In the genomic region with DNA sequence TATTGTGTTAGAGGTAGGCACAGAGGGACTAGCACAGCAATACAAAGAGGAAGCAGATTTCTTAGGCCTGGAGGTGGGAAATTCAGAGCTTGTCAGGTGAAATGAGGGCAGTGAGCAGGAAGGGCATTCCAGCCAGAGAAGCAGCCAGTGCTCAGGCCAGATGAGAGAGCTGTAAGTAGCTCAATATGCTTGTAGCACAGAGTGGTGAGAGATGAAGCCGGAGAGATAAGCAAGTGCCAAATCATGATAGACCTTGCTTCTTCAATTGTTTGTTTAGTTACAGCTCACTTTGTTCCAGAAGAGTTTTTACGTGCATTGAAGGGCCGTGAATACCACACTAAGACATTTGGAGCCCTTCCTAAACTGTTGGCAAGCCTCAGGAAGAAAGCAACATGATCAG, we compare ENCODE assay signal across 26 cellular contexts. TPM values are rescaled to one million over a fixed set of nuclear protein-coding genes. Genes with fewer than 3 reads are reported as not detected.
DNase-seq lines count a peak whose midpoint lies in the region; ATAC-seq and TF ChIP-seq lines count a peak whose summit lies in the region.
"Had no signal": no experiment of that assay in that cellular context is flagged by ENCODE, and none has a peak within 500 bp of the region (broad histone marks: within the 10 kb centered on the region; RNA-seq: fewer than 3 reads in every experiment).

No MANE protein-coding gene starts in this region.

- H3K4me3 ChIP-seq in GM23248 (no peak overlapping the region), fibroblast of pulmonary artery (replicated peaks; ENCODE audit: low read depth, low read length) (no peak overlapping the region), retinal pigment epithelial cell (ENCODE audit: low read length) (no peak overlapping the region), Caco-2 (ENCODE audit: low read depth, low read length) (no peak overlapping the region), colonic mucosa (no peak overlapping the region), tibial artery (no peak overlapping the region)
- H3K4me3 ChIP-seq: SK-N-MC, thoracic aorta had no signal

- H3K27ac Mint-ChIP-seq in Caco-2 (ENCODE audit: unreplicated experiment), result no peak overlapping the region
- H3K27ac Mint-ChIP-seq: activated CD4-positive, alpha-beta T cell treated with anti-CD3 and anti-CD28 coated beads for 36 hours; activated T-cell treated with anti-CD3 and anti-CD28 coated beads, Interleukin-2, amount 50 U/mL, for 24 hours; naive thymus-derived CD8-positive, alpha-beta T cell had no signal

- CTCF ChIA-PET in Caco-2 (lab: Charles Lee), result no interaction called here

- H3K36me3 Mint-ChIP-seq in Caco-2 (ENCODE audit: insufficient read depth, unreplicated experiment), result no peaks in the 10 kb centered on the region
- H3K36me3 Mint-ChIP-seq: naive thymus-derived CD8-positive, alpha-beta T cell had no signal

- intact Hi-C loops in Caco-2 (cut with micrococcal nuclease; ENCODE audit: unreplicated experiment), result no loop called here
- intact Hi-C loops in colonic mucosa (cut with DNase I), result no loop called here
- intact Hi-C loops in tibial artery (cut with DNase I; ENCODE audit: low total_unique reads), result no loop called here

- H3K4me1 ChIP-seq in GM23248 (ENCODE audit: insufficient read depth), result peaks cover 5% of the 10 kb centered on the region; the same call in 1 of the 2 replicates
- H3K4me1 ChIP-seq in Caco-2, result peaks cover 21% of the 10 kb centered on the region
- no peaks in the 10 kb centered on the region for H3K4me1 ChIP-seq in colonic mucosa
- peaks cover 0 to 25% (median 0%) of the 10 kb centered on the region in 4 donors for H3K4me1 ChIP-seq in tibial artery

- peaks cover 31% of the 10 kb centered on the region for H3K9me3 Mint-ChIP-seq in Caco-2 (ENCODE audit: unreplicated experiment)
- H3K9me3 Mint-ChIP-seq: activated T-cell treated with anti-CD3 and anti-CD28 coated beads, Interleukin-2, amount 50 U/mL, for 24 hours had no signal

- no TSS peak for BruUV-seq in Caco-2 (replicated peaks; lab: Mats Ljungman, UMichigan)

- TF ChIP-seq CTCF in fibroblast of pulmonary artery (IDR thresholded peaks at IDR 0.05; ENCODE audit: low read length, missing control alignments), result no peak
- TF ChIP-seq CTCF in retinal pigment epithelial cell (conservative IDR thresholded peaks at IDR 0.05; ENCODE audit: low read depth, low read length), result no peak
- TF ChIP-seq CTCF in Caco-2 (IDR thresholded peaks at IDR 0.05; ENCODE audit: insufficient read depth in 1 of 2, low read depth in 1 of 2, low read length in 1 of 2, severe bottlenecking in 1 of 2, unreplicated experiment in 1 of 2), result no peak
- TF ChIP-seq CTCF in colonic mucosa (IDR thresholded peaks at IDR 0.05), result no peak
- TF ChIP-seq CTCF in tibial artery (IDR thresholded peaks at IDR 0.05), result no peak

- no peak for ATAC-seq in HG02588 (IDR thresholded peaks at IDR 0.05; ENCODE audit: unreplicated experiment)
- ATAC-seq: activated CD4-positive, alpha-beta T cell treated with anti-CD3 and anti-CD28 coated beads for 36 hours; left ventricle myocardium superior; naive thymus-derived CD8-positive, alpha-beta T cell; stimulated activated naive CD8-positive, alpha-beta T cell treated with anti-CD3 and anti-CD28 coated beads, Interleukin-15, Interleukin-2, amounts not matched to agents 100 U/mL and 50 U/mL, for 24 hours had no signal

- H3K9me3 ChIP-seq in GM23248 (ENCODE audit: low read depth) (no peaks in the 10 kb centered on the region), Caco-2 (no peaks in the 10 kb centered on the region), colonic mucosa (no peaks in the 10 kb centered on the region), tibial artery (no peaks in the 10 kb centered on the region)
- H3K9me3 ChIP-seq: thoracic aorta had no signal

- no peak overlapping the region for H3K4me2 ChIP-seq in GM23248 (ENCODE audit: unreplicated experiment)

- no peaks in the 10 kb centered on the region for H3K79me2 ChIP-seq in GM23248 (ENCODE audit: insufficient read depth)

- H3F3A ChIP-seq in GM23248 (ENCODE audit: insufficient read depth), result peaks cover 10% of the 10 kb centered on the region; the same call in 1 of the 2 replicates

- peaks cover 11% of the 10 kb centered on the region for H3K4me1 Mint-ChIP-seq in Caco-2 (ENCODE audit: low read depth, unreplicated experiment)
- H3K4me1 Mint-ChIP-seq: activated CD4-positive, alpha-beta T cell treated with anti-CD3 and anti-CD28 coated beads for 36 hours; naive thymus-derived CD8-positive, alpha-beta T cell had no signal

- WGBS in GM23248 (ENCODE audit: low coverage in 1 of 2, low lambda C conversion rate in 2 of 2, missing lambda C conversion rate in 2 of 2), 2 experiments, result 24 to 29% methylated on average over 3 of the region's 3 CpGs

- POLR2A ChIA-PET in Caco-2 (lab: Charles Lee), result no interaction called here

- H2AFZ ChIP-seq in GM23248, result peak overlapping the region; percentile 23

- DNase-seq in GM23248 (peak; percentile 38), amniotic epithelial cell (ENCODE audit: low read depth) (peak; percentile 54), fibroblast of pulmonary artery (ENCODE audit: low read depth) (peak; percentile 13), retinal pigment epithelial cell (ENCODE audit: low read depth) (peak; percentile 10), Caco-2 (no peak), colonic mucosa (no peak), tibial artery (no peak)
- DNase-seq: activated CD4-positive, alpha-beta T cell treated with anti-CD3 and anti-CD28 coated beads for 36 hours; activated CD8-positive, alpha-beta memory T cell treated with anti-CD3 and anti-CD28 coated beads for 24 hours; activated gamma-delta T cell treated with Interleukin-2 at 50 U/mL for 16 hours; activated T-cell treated with anti-CD3 and anti-CD28 coated beads, Interleukin-2, amount 50 U/mL, for 24 hours; foreskin melanocyte; hippocampal formation; KG1; left ventricle myocardium superior; midbrain; naive thymus-derived CD8-positive, alpha-beta T cell; NCI-H526 treated with DMSO at 0.1 percent for 48 hours; right cardiac atrium; stimulated activated CD4-positive, alpha-beta T cell treated with anti-CD3 and anti-CD28 coated beads, Interleukin-12 subunit alpha, Interleukin-12 subunit beta, amount 100 ng/mL, for 4 hours; stimulated activated CD4-positive, alpha-beta T cell treated with anti-CD3 and anti-CD28 coated beads, Interleukin-4, amount 100 ng/mL, for 4 hours; stimulated activated naive CD8-positive, alpha-beta T cell treated with anti-CD3 and anti-CD28 coated beads, Interleukin-15, Interleukin-2, amounts not matched to agents 100 U/mL and 50 U/mL, for 24 hours; T-helper 2 cell had no signal

- no peaks in the 10 kb centered on the region for H4K20me1 ChIP-seq in GM23248 (ENCODE audit: insufficient read depth)

- H3K36me3 ChIP-seq in GM23248 (ENCODE audit: low read depth) (no peaks in the 10 kb centered on the region), Caco-2 (ENCODE audit: control insufficient read depth, insufficient read depth, low read length) (no peaks in the 10 kb centered on the region), colonic mucosa (no peaks in the 10 kb centered on the region), tibial artery (no peaks in the 10 kb centered on the region)
- H3K36me3 ChIP-seq: thoracic aorta had no signal

- H3K27me3 ChIP-seq in GM23248 (replicated peaks; ENCODE audit: insufficient read depth), result no peaks in the 10 kb centered on the region
- H3K27me3 ChIP-seq in Caco-2 (replicated peaks; ENCODE audit: control insufficient read depth, insufficient read depth, low read length), result no peaks in the 10 kb centered on the region
- H3K27me3 ChIP-seq in colonic mucosa, result no peaks in the 10 kb centered on the region
- H3K27me3 ChIP-seq in tibial artery, result no peaks in the 10 kb centered on the region

- no peaks in the 10 kb centered on the region for H3K9me2 ChIP-seq in GM23248 (ENCODE audit: insufficient read depth)

- no peaks in the 10 kb centered on the region for H3K27me3 Mint-ChIP-seq in Caco-2 (ENCODE audit: insufficient read depth, unreplicated experiment)
- H3K27me3 Mint-ChIP-seq: activated CD4-positive, alpha-beta T cell treated with anti-CD3 and anti-CD28 coated beads for 36 hours; activated T-cell treated with anti-CD3 and anti-CD28 coated beads, Interleukin-2, amount 50 U/mL, for 24 hours had no signal

- in situ Hi-C loops in GM23248 (cut with MboI), result no loop called here

- no peak overlapping the region for H3K9ac ChIP-seq in GM23248
- no peak overlapping the region for H3K9ac ChIP-seq in colonic mucosa (ENCODE audit: low read depth in 2 of 2, low read length in 2 of 2)

- no peak overlapping the region for H3K4me3 Mint-ChIP-seq in Caco-2 (ENCODE audit: unreplicated experiment)
- H3K4me3 Mint-ChIP-seq: activated CD4-positive, alpha-beta T cell treated with anti-CD3 and anti-CD28 coated beads for 36 hours; activated T-cell treated with anti-CD3 and anti-CD28 coated beads, Interleukin-2, amount 50 U/mL, for 24 hours; naive thymus-derived CD8-positive, alpha-beta T cell had no signal

- H3K27ac ChIP-seq in GM23248 (no peak overlapping the region), colonic mucosa (no peak overlapping the region), tibial artery (no peak overlapping the region)
- H3K27ac ChIP-seq: SK-N-MC, thoracic aorta had no signal

RNA-seq across cellular contexts. Expression of gene ADAMTS1, which starts 42.0 kb away (rescaled TPM):
- total RNA-seq in GM23248 (2014; rRNA removed; shearing (Covaris generic)), result 165 and 166 TPM in 2 replicates
- 211 and 214 TPM in 2 replicates for polyA plus RNA-seq in GM23248 (2016; fragmentation: Nextera tagmentation; extraction: Ambion mirVana)
- total RNA-seq in Caco-2 (2022), result not detected in 2 replicates
- 10 to 100 TPM; 12.5 to 26.8 TPM for total RNA-seq in colonic mucosa
- total RNA-seq: activated CD4-positive, alpha-beta T cell treated with anti-CD3 and anti-CD28 coated beads for 36 hours; naive thymus-derived CD8-positive, alpha-beta T cell had no signal

Comparison
In these comparisons a context has a peak if more than half of its experiments do, and no peak if none do; other contexts are left out.
1. DNase-seq: peak in GM23248 (single experiment), amniotic epithelial cell (single experiment), fibroblast of pulmonary artery (single experiment) and retinal pigment epithelial cell (single experiment); none in Caco-2 (0 of 2), colonic mucosa (single experiment) and tibial artery (0 of 2).
2. RNA of gene ADAMTS1, which starts 42.0 kb away (total RNA-seq): 165 to 166 TPM in GM23248 and 12.5 to 26.8 TPM in colonic mucosa; not detected in Caco-2; every median in the first group is over 10 times any median in the second.